In genomic region chr17:28008526-28008925, GRCh38 we compare ENCODE assay signal across 7 cellular contexts. TPM values are rescaled to one million over a fixed set of nuclear protein-coding genes. Genes with fewer than 3 reads are reported as not detected.
DNase-seq lines count a peak whose midpoint lies in the region; ATAC-seq and TF ChIP-seq lines count a peak whose summit lies in the region.

No MANE protein-coding gene starts in this region.

- H3K4me3 ChIP-seq in fibroblast of mammary gland (ENCODE audit: control insufficient read depth, low read depth, low read length), result no peak overlapping the region

- DNase-seq in HEK293T (ENCODE audit: extremely low spot score) (peak; percentile 28), RPMI7951 (ENCODE audit: low read depth) (peak; percentile 50), fibroblast of mammary gland (ENCODE audit: low read depth) (peak; percentile 59), retina (peak; percentile 17), pons (ENCODE audit: low spot score) (no peak)

- CTCF ChIA-PET in HEK293T (lab: Yijun Ruan, JAX), result no interaction called here

- TF ChIP-seq CTCF in fibroblast of mammary gland (conservative IDR thresholded peaks at IDR 0.05; ENCODE audit: control insufficient read depth, insufficient read depth, low read depth, low read length), result no peak

- POLR2A ChIA-PET in HEK293T (lab: Yijun Ruan, JAX), result no interaction called here

- ATAC-seq in HG02884 (IDR thresholded peaks at IDR 0.05; ENCODE audit: unreplicated experiment), result no peak
- ATAC-seq in HG03139 (IDR thresholded peaks at IDR 0.05; ENCODE audit: unreplicated experiment), result no peak

TF ChIP-seq in HEK293T, 16 proteins besides CTCF, POLR2A, EP300 and RAD21:
- no peak for TF ChIP-seq TARDBP (IDR thresholded peaks at IDR 0.05)
- TF ChIP-seq ELF4 (IDR thresholded peaks at IDR 0.05), result no peak
TF ChIP-seq in HEK293T: peak in this region for 0.

RNA-seq across cellular contexts. Expression of gene NLK, which starts 34.0 kb away (rescaled TPM):
- total RNA-seq in RPMI7951 (2014; rRNA removed; shearing (Covaris generic)), result 10.4 and 14.3 TPM in 2 replicates
